In genomic region chr18:25228410-25228809, GRCh38 we compare ENCODE assay signal across 16 cellular contexts.
"Had no signal": no experiment of that assay in that cellular context is flagged by ENCODE, and none has a peak within 500 bp of the region (broad histone marks: within the 10 kb centered on the region; RNA-seq: fewer than 3 reads in every experiment).

No MANE protein-coding gene starts in this region.

- H3K4me3 Mint-ChIP-seq: activated naive CD4-positive, alpha-beta T cell treated with anti-CD3 and anti-CD28 coated beads for 36 hours; activated T-helper 17 cell treated with anti-CD3 and anti-CD28 coated beads, Interleukin-2, amount 50 U/mL, for 72 hours; natural killer cell treated with Interleukin-12 subunit alpha and Interleukin-12 subunit beta and Interleukin-15 and Interleukin-18, amount 100 ng/mL, for 72 hours had no signal

- H3K4me3 ChIP-seq: gastrocnemius medialis, hepatocyte, lung, psoas muscle, sigmoid colon, stomach, tibial artery had no signal

- H3K9me3 Mint-ChIP-seq: activated naive CD4-positive, alpha-beta T cell treated with anti-CD3 and anti-CD28 coated beads for 36 hours; activated T-helper 17 cell treated with anti-CD3 and anti-CD28 coated beads, Interleukin-2, amount 50 U/mL, for 72 hours; natural killer cell treated with Interleukin-12 subunit alpha and Interleukin-12 subunit beta and Interleukin-15 and Interleukin-18, amount 100 ng/mL, for 72 hours had no signal

- H3K4me2 ChIP-seq: hepatocyte had no signal

- H3K36me3 ChIP-seq: gastrocnemius medialis, sigmoid colon had no signal

- H3K9me3 ChIP-seq: gastrocnemius medialis, psoas muscle, sigmoid colon, stomach, tibial artery had no signal

- H3K27ac Mint-ChIP-seq: activated naive CD4-positive, alpha-beta T cell treated with anti-CD3 and anti-CD28 coated beads for 36 hours; activated T-helper 17 cell treated with anti-CD3 and anti-CD28 coated beads, Interleukin-2, amount 50 U/mL, for 72 hours; natural killer cell treated with Interleukin-12 subunit alpha and Interleukin-12 subunit beta and Interleukin-15 and Interleukin-18, amount 100 ng/mL, for 72 hours had no signal

- DNase-seq: activated CD4-positive, alpha-beta T cell treated with anti-CD3 and anti-CD28 coated beads, Interleukin-2, amount 50 U/mL, for 1 hour; activated naive CD4-positive, alpha-beta T cell treated with anti-CD3 and anti-CD28 coated beads for 36 hours; activated T-cell treated with anti-CD3 and anti-CD28 coated beads for 4 hours; effector CD8-positive, alpha-beta T cell; gastrocnemius medialis; psoas muscle; sigmoid colon; stimulated activated CD4-positive, alpha-beta T cell treated with anti-CD3 and anti-CD28 coated beads, Interleukin-4, amount 100 ng/mL, for 24 hours; stomach; T-helper 2 cell; tibial artery had no signal

- H3K36me3 Mint-ChIP-seq: natural killer cell treated with Interleukin-12 subunit alpha and Interleukin-12 subunit beta and Interleukin-15 and Interleukin-18, amount 100 ng/mL, for 72 hours had no signal

- H3K27ac ChIP-seq: epithelial cell of prostate, gastrocnemius medialis, hepatocyte, psoas muscle, stomach, tibial artery had no signal

- H3K79me2 ChIP-seq: hepatocyte had no signal

- ATAC-seq: activated T-helper 17 cell treated with anti-CD3 and anti-CD28 coated beads, Interleukin-2, amount 50 U/mL, for 72 hours; gastrocnemius medialis; natural killer cell treated with Interleukin-12 subunit alpha and Interleukin-12 subunit beta and Interleukin-15 and Interleukin-18, amount 100 ng/mL, for 72 hours; psoas muscle had no signal

- H3K27me3 ChIP-seq: gastrocnemius medialis, hepatocyte, sigmoid colon, stomach, tibial artery had no signal

- H3K4me1 Mint-ChIP-seq: activated T-helper 17 cell treated with anti-CD3 and anti-CD28 coated beads, Interleukin-2, amount 50 U/mL, for 72 hours had no signal
